ENCODE assay signal across 1 cellular context in genomic region chr10:86815640-86816039, GRCh38.
TF ChIP-seq lines count a peak whose summit lies in the region.

No MANE protein-coding gene starts in this region.

TF ChIP-seq in SK-N-SH treated with all-trans-retinoic acid at 6 μM for 48 hours, 23 proteins besides CTCF, POLR2A, EP300 and RAD21 (continued from another document):
- no peak for TF ChIP-seq TSHZ2 (CRISPR knock-in tag; IDR thresholded peaks at IDR 0.05)
- TF ChIP-seq ZFP3 (CRISPR knock-in tag; IDR thresholded peaks at IDR 0.05) = no peak
- no peak for TF ChIP-seq PPARA (CRISPR knock-in tag; IDR thresholded peaks at IDR 0.05; ENCODE audit: borderline replicate concordance)
- no peak for TF ChIP-seq ZFP30 (CRISPR knock-in tag; IDR thresholded peaks at IDR 0.05)
- TF ChIP-seq ZC3H10 (CRISPR knock-in tag; IDR thresholded peaks at IDR 0.05) = no peak
- no peak for TF ChIP-seq POU6F1 (CRISPR knock-in tag; IDR thresholded peaks at IDR 0.05; ENCODE audit: borderline replicate concordance, low read depth)
